ENCODE assay signal across 8 cellular contexts in genomic region chr16:70380205-70380918, GRCh38. TPM values are rescaled to one million over a fixed set of nuclear protein-coding genes. Genes with fewer than 3 reads are reported as not detected.
DNase-seq lines count a peak whose midpoint lies in the region; ATAC-seq and TF ChIP-seq lines count a peak whose summit lies in the region.

No MANE protein-coding gene starts in this region.

- TF ChIP-seq CTCF in LNCaP clone FGC (IDR thresholded peaks at IDR 0.05; ENCODE audit: control insufficient read depth, extremely low read depth, insufficient read depth) (no peak), WTC11 (IDR thresholded peaks at IDR 0.05) (no peak)

- POLR2A ChIA-PET in WTC11 (lab: Charles Lee): interaction anchor here (0.6 to 2.2 kb wide), 15 partner anchors 9 to 273 kb away, joined by 3 to 17 read pairs (median 5); partner anchors contain the start of genes AARS1, COG4, DDX19A and FCSK

- peak; percentile 14 for ATAC-seq in GM21619 (IDR thresholded peaks at IDR 0.05; ENCODE audit: unreplicated experiment)
- peak; percentile 3 for ATAC-seq in WTC11

- DNase-seq in D341Med (ENCODE audit: low spot score) (peak; percentile 50), LNCaP clone FGC (ENCODE audit: low read depth) (no peak), WTC11 (ENCODE audit: low spot score) (peak; percentile 71), caudate nucleus (lab: John Stamatoyannopoulos, UW) (peak in 39 of 61 donors; percentile 11 to 66 (median 37)), left kidney (ENCODE audit: low read depth, low spot score) (peak; percentile 68), NCI-H446 (lab: John Stamatoyannopoulos, UW) (no peak)
- DNase-seq in stimulated activated CD4-positive, alpha-beta T cell treated with anti-CD3 and anti-CD28 coated beads, Interleukin-2, amount 100 ng/mL, for 4 hours (ENCODE audit: low read depth): peak; percentile 79

- H3K36me3 Mint-ChIP-seq in WTC11: peaks cover 23% of the 10 kb centered on the region

- H3K4me3 Mint-ChIP-seq in WTC11: peak overlapping the region; percentile 92

- CTCF ChIA-PET in WTC11 (lab: Charles Lee): interaction anchor here (0.8 to 3.7 kb wide), 16 partner anchors 11 to 274 kb away, joined by 3 to 42 read pairs (median 6); partner anchors contain the start of genes COG4, FCSK and ST3GAL2

- peak overlapping the region; percentile 97 for H3K4me3 ChIP-seq in LNCaP clone FGC (ENCODE audit: low read depth, low read length)

- no peaks in the 10 kb centered on the region for H3K27me3 Mint-ChIP-seq in WTC11 (ENCODE audit: low read depth)

- peaks cover 16% of the 10 kb centered on the region for H3K4me1 Mint-ChIP-seq in WTC11

- peak overlapping the region; percentile 54 for H3K27ac ChIP-seq in caudate nucleus (ENCODE audit: low read depth, low read length)

- no peaks in the 10 kb centered on the region for H3K9me3 Mint-ChIP-seq in WTC11

- peak overlapping the region; percentile 89 for H3K27ac Mint-ChIP-seq in WTC11

TF ChIP-seq in WTC11, 78 proteins besides CTCF, POLR2A, EP300 and RAD21 (continues in another document):
- peak; percentile 21; the same call in 1 of the 2 replicates for TF ChIP-seq NFATC4 (CRISPR knock-in tag; IDR thresholded peaks at IDR 0.05)
- no peak for TF ChIP-seq EMX1 (CRISPR knock-in tag; IDR thresholded peaks at IDR 0.05)
- TF ChIP-seq FOXP4 (CRISPR knock-in tag; IDR thresholded peaks at IDR 0.05): no peak
- TF ChIP-seq MYBL2 (CRISPR knock-in tag; IDR thresholded peaks at IDR 0.05): no peak
- TF ChIP-seq ZNF396 (CRISPR knock-in tag; IDR thresholded peaks at IDR 0.05; ENCODE audit: borderline replicate concordance): no peak
- no peak for TF ChIP-seq ZNF425 (CRISPR knock-in tag; conservative IDR thresholded peaks at IDR 0.05)
- TF ChIP-seq, protein P1, sequence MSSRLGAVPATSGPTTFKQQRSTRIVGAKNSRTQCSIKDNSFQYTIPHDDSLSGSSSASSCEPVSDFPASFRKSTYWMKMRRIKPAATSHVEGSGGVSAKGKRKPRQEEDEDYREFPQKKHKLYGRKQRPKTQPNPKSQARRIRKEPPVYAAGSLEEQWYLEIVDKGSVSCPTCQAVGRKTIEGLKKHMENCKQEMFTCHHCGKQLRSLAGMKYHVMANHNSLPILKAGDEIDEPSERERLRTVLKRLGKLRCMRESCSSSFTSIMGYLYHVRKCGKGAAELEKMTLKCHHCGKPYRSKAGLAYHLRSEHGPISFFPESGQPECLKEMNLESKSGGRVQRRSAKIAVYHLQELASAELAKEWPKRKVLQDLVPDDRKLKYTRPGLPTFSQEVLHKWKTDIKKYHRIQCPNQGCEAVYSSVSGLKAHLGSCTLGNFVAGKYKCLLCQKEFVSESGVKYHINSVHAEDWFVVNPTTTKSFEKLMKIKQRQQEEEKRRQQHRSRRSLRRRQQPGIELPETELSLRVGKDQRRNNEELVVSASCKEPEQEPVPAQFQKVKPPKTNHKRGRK (CRISPR knock-in tag; IDR thresholded peaks at IDR 0.05; ENCODE audit: borderline replicate concordance): no peak
- TF ChIP-seq NR1H2 (CRISPR knock-in tag; IDR thresholded peaks at IDR 0.05): no peak
- TF ChIP-seq ZNF219 (CRISPR knock-in tag; IDR thresholded peaks at IDR 0.05; ENCODE audit: borderline replicate concordance): no peak
- 0 out of 2 replicates have a peak, but pooled peaks have one; percentile 27 for TF ChIP-seq CREB1 (CRISPR knock-in tag; IDR thresholded peaks at IDR 0.05)
- no peak for TF ChIP-seq ESRRA (CRISPR knock-in tag; IDR thresholded peaks at IDR 0.05; ENCODE audit: borderline replicate concordance)
- TF ChIP-seq, protein P2, sequence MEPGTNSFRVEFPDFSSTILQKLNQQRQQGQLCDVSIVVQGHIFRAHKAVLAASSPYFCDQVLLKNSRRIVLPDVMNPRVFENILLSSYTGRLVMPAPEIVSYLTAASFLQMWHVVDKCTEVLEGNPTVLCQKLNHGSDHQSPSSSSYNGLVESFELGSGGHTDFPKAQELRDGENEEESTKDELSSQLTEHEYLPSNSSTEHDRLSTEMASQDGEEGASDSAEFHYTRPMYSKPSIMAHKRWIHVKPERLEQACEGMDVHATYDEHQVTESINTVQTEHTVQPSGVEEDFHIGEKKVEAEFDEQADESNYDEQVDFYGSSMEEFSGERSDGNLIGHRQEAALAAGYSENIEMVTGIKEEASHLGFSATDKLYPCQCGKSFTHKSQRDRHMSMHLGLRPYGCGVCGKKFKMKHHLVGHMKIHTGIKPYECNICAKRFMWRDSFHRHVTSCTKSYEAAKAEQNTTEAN (CRISPR knock-in tag; IDR thresholded peaks at IDR 0.05): no peak
- TF ChIP-seq FOXJ3 (CRISPR knock-in tag; IDR thresholded peaks at IDR 0.05; ENCODE audit: borderline replicate concordance): no peak
- no peak for TF ChIP-seq ETV6 (CRISPR knock-in tag; IDR thresholded peaks at IDR 0.05)
- no peak for TF ChIP-seq ZNF317 (CRISPR knock-in tag; IDR thresholded peaks at IDR 0.05; ENCODE audit: borderline replicate concordance, low read depth)
- TF ChIP-seq ZMAT4 (CRISPR knock-in tag; IDR thresholded peaks at IDR 0.05): no peak; the same call in 1 of the 2 replicates
- TF ChIP-seq PREB (CRISPR knock-in tag; IDR thresholded peaks at IDR 0.05; ENCODE audit: borderline replicate concordance): peak; percentile 1; the same call in 1 of the 2 replicates
- TF ChIP-seq, protein P3, sequence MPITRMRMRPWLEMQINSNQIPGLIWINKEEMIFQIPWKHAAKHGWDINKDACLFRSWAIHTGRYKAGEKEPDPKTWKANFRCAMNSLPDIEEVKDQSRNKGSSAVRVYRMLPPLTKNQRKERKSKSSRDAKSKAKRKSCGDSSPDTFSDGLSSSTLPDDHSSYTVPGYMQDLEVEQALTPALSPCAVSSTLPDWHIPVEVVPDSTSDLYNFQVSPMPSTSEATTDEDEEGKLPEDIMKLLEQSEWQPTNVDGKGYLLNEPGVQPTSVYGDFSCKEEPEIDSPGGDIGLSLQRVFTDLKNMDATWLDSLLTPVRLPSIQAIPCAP (CRISPR knock-in tag; IDR thresholded peaks at IDR 0.05): no peak
- TF ChIP-seq RELA (CRISPR knock-in tag; IDR thresholded peaks at IDR 0.05; ENCODE audit: borderline replicate concordance): no peak
- no peak for TF ChIP-seq NR3C1 (CRISPR knock-in tag; conservative IDR thresholded peaks at IDR 0.05; ENCODE audit: low read depth)

RNA-seq across cellular contexts. Expression of gene DDX19A, which starts 33.7 kb away (rescaled TPM):
- 42.0 to 47.0 TPM (median 43.7 TPM) in 3 replicates for total RNA-seq in WTC11 (2021)

RNA-seq across cellular contexts. Expression of gene ST3GAL2, which starts 58.5 kb away (rescaled TPM):
- total RNA-seq in WTC11 (2021): 46.0 to 49.4 TPM (median 46.2 TPM) in 3 replicates

Comparison
In these comparisons a context has a peak if more than half of its experiments do, and no peak if none do; other contexts are left out.
1. DNase-seq: peak in D341Med (single experiment), WTC11 (single experiment), caudate nucleus (39 of 61), left kidney (single experiment) and stimulated activated CD4-positive, alpha-beta T cell treated with anti-CD3 and anti-CD28 coated beads, Interleukin-2, amount 100 ng/mL, for 4 hours (single experiment); none in LNCaP clone FGC (single experiment) and NCI-H446 (0 of 2).